In the genomic region with DNA sequence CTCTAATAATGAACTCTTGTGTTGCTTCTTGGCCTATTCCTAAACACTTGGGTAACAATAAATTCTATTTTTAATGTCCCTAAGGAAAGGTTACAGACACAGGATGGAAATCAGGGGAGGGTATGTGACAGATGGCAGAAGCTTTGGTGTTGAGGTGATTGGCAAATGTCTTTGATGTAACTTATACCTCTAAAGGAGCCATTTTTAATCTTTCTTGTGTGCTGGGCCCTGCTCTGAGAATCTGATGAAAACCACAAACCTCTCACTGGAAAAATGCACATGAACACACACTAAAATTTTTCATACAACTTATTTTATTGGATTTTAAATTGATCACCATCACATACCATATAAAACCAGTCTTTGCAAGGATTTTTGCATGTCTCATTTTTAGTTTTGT, we compare ENCODE assay signal across 24 cellular contexts.
"Had no signal": no experiment of that assay in that cellular context is flagged by ENCODE, and none has a peak within 500 bp of the region (broad histone marks: within the 10 kb centered on the region; RNA-seq: fewer than 3 reads in every experiment).

No MANE protein-coding gene starts in this region.

- ATAC-seq: effector memory CD8-positive, alpha-beta T cell; esophagus mucosa; gastrocnemius medialis; heart right ventricle; left cardiac atrium; left lung; lower lobe of right lung; mucosa of descending colon; naive thymus-derived CD8-positive, alpha-beta T cell had no signal

- H3K9me3 Mint-ChIP-seq: naive thymus-derived CD8-positive, alpha-beta T cell had no signal

- H3K36me3 ChIP-seq: gastrocnemius medialis, left lung, lower lobe of right lung had no signal

- H3K27me3 ChIP-seq: esophagus squamous epithelium, gastrocnemius medialis, heart right ventricle, left lung had no signal

- H3K27ac ChIP-seq: epithelial cell of prostate, esophagus squamous epithelium, gastrocnemius medialis, heart right ventricle, left lung, lower lobe of right lung had no signal

- H3K27ac Mint-ChIP-seq: dendritic cell treated with granulocyte-macrophage colony-stimulating factor and Interleukin-4, amounts not matched to agents 40 ng/mL and 50 ng/mL, for 4 days; effector memory CD8-positive, alpha-beta T cell; endodermal cell; mesothelial cell of epicardium had no signal

- H3K4me3 Mint-ChIP-seq: dendritic cell treated with granulocyte-macrophage colony-stimulating factor and Interleukin-4, amounts not matched to agents 40 ng/mL and 50 ng/mL, for 4 days; effector memory CD8-positive, alpha-beta T cell; endodermal cell; mesothelial cell of epicardium; naive B cell had no signal

- H3K4me3 ChIP-seq: esophagus squamous epithelium, gastrocnemius medialis, heart right ventricle, left lung, lower lobe of right lung, mucosa of descending colon had no signal

- H3K9me3 ChIP-seq: esophagus squamous epithelium, gastrocnemius medialis, left lung, lower lobe of right lung, mucosa of descending colon had no signal

- H3K4me1 Mint-ChIP-seq: mesothelial cell of epicardium had no signal

- H3K27me3 Mint-ChIP-seq: dendritic cell treated with granulocyte-macrophage colony-stimulating factor and Interleukin-4, amounts not matched to agents 40 ng/mL and 50 ng/mL, for 4 days; effector memory CD8-positive, alpha-beta T cell; naive B cell; naive thymus-derived CD8-positive, alpha-beta T cell had no signal

- DNase-seq: effector CD8-positive, alpha-beta T cell; effector memory CD8-positive, alpha-beta T cell; endodermal cell; erythroblast; esophagus squamous epithelium; foreskin fibroblast; foreskin melanocyte; gastrocnemius medialis; glutamatergic neuron; head of caudate nucleus; heart right ventricle; hippocampal formation; left cardiac atrium; left lung; left ventricle myocardium superior; lower lobe of right lung; mesenchymal stem cell; mucosa of descending colon; naive B cell; naive thymus-derived CD8-positive, alpha-beta T cell had no signal
